Comparison of ENCODE assay signal across 16 cellular contexts in the genomic region with DNA sequence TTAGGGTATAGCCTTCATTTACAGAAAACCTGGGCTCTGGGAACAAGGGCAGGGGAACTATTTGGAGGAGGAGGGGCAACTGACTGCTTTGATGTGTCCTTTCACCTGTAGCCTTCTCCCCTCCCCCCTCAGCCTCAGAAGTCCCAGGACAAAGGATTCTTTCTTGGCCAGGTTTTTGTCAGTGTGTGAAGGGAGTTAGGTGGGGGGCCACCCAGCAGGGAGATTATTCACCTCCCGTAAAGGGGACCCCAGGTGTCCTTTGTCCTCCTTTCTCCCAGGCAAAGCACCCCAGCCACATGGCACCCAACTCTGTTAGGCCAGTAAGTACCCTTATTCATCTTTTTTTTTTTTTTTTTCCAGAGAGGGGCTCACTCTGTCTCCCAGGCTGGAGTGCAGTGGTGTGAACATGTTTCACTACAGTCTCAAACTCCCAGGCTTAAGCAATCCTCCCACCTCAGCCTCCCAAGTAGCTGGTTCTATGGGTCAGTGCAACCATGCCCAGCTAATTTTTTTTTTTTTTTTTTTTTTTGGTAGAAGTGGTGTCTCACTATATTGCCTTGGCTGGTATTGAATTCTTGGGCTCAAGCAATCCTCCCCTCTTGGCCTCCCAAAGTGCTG. TPM values are rescaled to one million over a fixed set of nuclear protein-coding genes. Genes with fewer than 3 reads are reported as not detected.
DNase-seq lines count a peak whose midpoint lies in the region; FAIRE-seq and TF ChIP-seq lines count a peak whose summit lies in the region.
"Had no signal": no experiment of that assay in that cellular context is flagged by ENCODE, and none has a peak within 500 bp of the region (broad histone marks: within the 10 kb centered on the region; RNA-seq: fewer than 3 reads in every experiment).

No MANE protein-coding gene starts in this region.

- TF ChIP-seq POLR2A in sigmoid colon (IDR thresholded peaks at IDR 0.05), result no peak

- H3K27ac ChIP-seq in sigmoid colon, result no peak overlapping the region
- H3K27ac ChIP-seq: coronary artery, esophagus muscularis mucosa, SJSA1 had no signal

- TF ChIP-seq CTCF in sigmoid colon (IDR thresholded peaks at IDR 0.05) (no peak), GM13976 (IDR thresholded peaks at IDR 0.05; ENCODE audit: borderline replicate concordance, control extremely low read depth, extremely low read depth, insufficient read depth, missing control alignments) (no peak), GM13977 (IDR thresholded peaks at IDR 0.05; ENCODE audit: extremely low read depth, insufficient read depth, missing control alignments) (no peak)

- H3K27me3 ChIP-seq in H7 (ENCODE audit: control insufficient read depth, insufficient read depth, low read length) (peaks cover 12% of the 10 kb centered on the region), sigmoid colon (peaks cover 0 to 43% (median 17%) of the 10 kb centered on the region in 3 donors)

- in situ Hi-C loops in GM13976 (cut with MboI; ENCODE audit: low sequenced_read_pairs, unreplicated experiment) (no loop called here), GM13977 (cut with MboI; ENCODE audit: low pct_unique_long_range_greater_than_20kb, low sequenced_read_pairs, unreplicated experiment) (no loop called here)

- H3K36me3 ChIP-seq in H7 (replicated peaks; ENCODE audit: control insufficient read depth, insufficient read depth, low read length) (no peaks in the 10 kb centered on the region), sigmoid colon (no peaks in the 10 kb centered on the region)
- H3K36me3 ChIP-seq: esophagus muscularis mucosa, SJSA1 had no signal

- H3K9me3 ChIP-seq in sigmoid colon, result no peaks in the 10 kb centered on the region
- H3K9me3 ChIP-seq: esophagus muscularis mucosa, SJSA1 had no signal

- intact Hi-C loops in sigmoid colon (cut with DNase I), result no loop called here

- H3K4me3 ChIP-seq in H7 (ENCODE audit: insufficient read depth, low read depth, low read length) (peak overlapping the region; percentile 18), sigmoid colon (no peak overlapping the region)
- H3K4me3 ChIP-seq: SJSA1 had no signal

- WGBS in sigmoid colon, 2 donors, result 67 to 83% methylated on average over 1 of the region's 1 CpG

- FAIRE-seq in GM19239 (lab: Jason Lieb, UNC), result no peak
- FAIRE-seq: GM12892 had no signal

- DNase-seq in H7 (peak; percentile 83), SW480 (ENCODE audit: low spot score) (peak; percentile 94), islet precursor cell (peak; percentile 84), sigmoid colon (peak; percentile 45), GM13976 (ENCODE audit: low spot score) (no peak), GM13977 (ENCODE audit: low spot score) (no peak), DMS 273 treated with DMSO at 0.1 percent for 48 hours (lab: John Stamatoyannopoulos, UW) (no peak), GM19239 (ENCODE audit: insufficient read length, low spot score) (no peak)
- DNase-seq: NK-92 treated with Interleukin-12 subunit alpha and Interleukin-12 subunit beta, amount 100 ng/mL, for 24 hours had no signal

- TF ChIP-seq EP300 in sigmoid colon (IDR thresholded peaks at IDR 0.05), result no peak

- H3K4me1 ChIP-seq in sigmoid colon, result peaks cover 0 to 9% (median 8%) of the 10 kb centered on the region in 4 donors

RNA-seq across cellular contexts. Expression of a gene that starts 0.7 kb away (rescaled TPM):
- 2.2 and 2.9 TPM in 2 replicates for total RNA-seq in H7 (2014; rRNA removed; shearing (Covaris generic))
- under 1 TPM in 1 of 4 donors, not detected in 3; 0.54 TPM for total RNA-seq in sigmoid colon
- polyA plus RNA-seq in sigmoid colon, result under 1 TPM in 1 of 3 donors, not detected in 2; 0.45 TPM
- total RNA-seq: activated CD4-positive, alpha-beta memory T cell treated with anti-CD3 and anti-CD28 coated beads for 36 hours; Daoy; lung microvascular endothelial cell; SJSA1 had no signal

RNA-seq across cellular contexts. Expression of a gene that starts 21.0 kb away (rescaled TPM):
- 907 and 952 TPM in 2 replicates for total RNA-seq in H7 (2014; rRNA removed; shearing (Covaris generic))
- total RNA-seq in sigmoid colon, result 100 to 1,000 TPM; 318 to 657 (median 410) TPM
- polyA plus RNA-seq in sigmoid colon, result 1,000 to 10,000 TPM in 2 of 3 donors, 100 to 1,000 TPM in 1; 594 to 1,311 (median 1,117) TPM

RNA-seq across cellular contexts. Expression of a gene that starts 21.6 kb away (rescaled TPM):
- total RNA-seq in H7 (2014; rRNA removed; shearing (Covaris generic)), result 51.2 and 62.2 TPM in 2 replicates
- 10 to 100 TPM; 18.6 to 30.7 (median 24.8) TPM for total RNA-seq in sigmoid colon
- polyA plus RNA-seq in sigmoid colon, result 10 to 100 TPM in 1 of 3 donors, 1 to 10 TPM in 2; 3.0 to 17.2 (median 4.9) TPM

RNA-seq across cellular contexts. Expression of a gene that starts 23.4 kb away (rescaled TPM):
- 117 and 121 TPM in 2 replicates for total RNA-seq in H7 (2014; rRNA removed; shearing (Covaris generic))
- 10 to 100 TPM; 39.6 to 74.2 (median 61.2) TPM for total RNA-seq in sigmoid colon
- polyA plus RNA-seq in sigmoid colon, result 100 to 1,000 TPM; 114 to 155 (median 147) TPM

Comparison
In these comparisons a context has a peak if more than half of its experiments do, and no peak if none do; other contexts are left out.
1. DNase-seq: peak in H7 (single experiment), SW480 (single experiment), islet precursor cell (single experiment) and sigmoid colon (single experiment); none in GM13976 (single experiment), GM13977 (single experiment), DMS 273 treated with DMSO at 0.1 percent for 48 hours (single experiment) and GM19239 (single experiment).